15 cellular contexts compared by ENCODE assay signal in genomic region chr2:240464514-240465241, GRCh38. TPM values are rescaled to one million over a fixed set of nuclear protein-coding genes. Genes with fewer than 3 reads are reported as not detected.
DNase-seq lines count a peak whose midpoint lies in the region; ATAC-seq and TF ChIP-seq lines count a peak whose summit lies in the region.
"Had no signal": no experiment of that assay in that cellular context is flagged by ENCODE, and none has a peak within 500 bp of the region (broad histone marks: within the 10 kb centered on the region; RNA-seq: fewer than 3 reads in every experiment).

No MANE protein-coding gene starts in this region.

- no peaks in the 10 kb centered on the region; a peak in 1 of 4 replicates for H3K4me1 ChIP-seq in SK-N-SH (ENCODE audit: control insufficient read depth in 1 of 2, insufficient read depth in 2 of 2, low read depth in 1 of 2, low read length in 1 of 2)

- H3K4me3 Mint-ChIP-seq in activated CD4-positive, alpha-beta memory T cell treated with anti-CD3 and anti-CD28 coated beads, Interleukin-2, amount 10 ng/mL, durations not matched to agents 7 days and 5 days = no peak overlapping the region
- H3K4me3 Mint-ChIP-seq: brain; CD8-positive, alpha-beta memory T cell; stimulated activated naive B cell treated with anti-CD40 and anti-IgM and Interleukin-4, amounts not matched to agents 10 μg/mL and 1 μg/mL and 100 μg/mL, for 72 hours had no signal

- CTCF ChIA-PET in SK-N-SH (lab: Yijun Ruan, JAX) = interaction anchor here (1.2 kb wide), 1 partner anchor 404 kb away, joined by 4 read pairs; no protein-coding TSS in a partner anchor
- CTCF ChIA-PET in activated CD4-positive, alpha-beta memory T cell treated with anti-CD3 and anti-CD28 coated beads, Interleukin-2, amount 10 ng/mL, durations not matched to agents 7 days and 5 days (lab: Charles Lee) = no interaction called here

- H3K9me3 Mint-ChIP-seq in activated CD4-positive, alpha-beta memory T cell treated with anti-CD3 and anti-CD28 coated beads, Interleukin-2, amount 10 ng/mL, durations not matched to agents 7 days and 5 days = peaks cover 3% of the 10 kb centered on the region
- H3K9me3 Mint-ChIP-seq: CD8-positive, alpha-beta memory T cell; stimulated activated naive B cell treated with anti-CD40 and anti-IgM and Interleukin-4, amounts not matched to agents 10 μg/mL and 1 μg/mL and 100 μg/mL, for 72 hours had no signal

- peaks cover 0 to 34% of the 10 kb centered on the region in 2 experiments for H3K36me3 ChIP-seq in SK-N-SH (replicated peaks in 1 of 2; ENCODE audit: control insufficient read depth in 1 of 2, insufficient read depth in 2 of 2, low read length in 1 of 2)

- WGBS in SK-N-SH (ENCODE audit: low lambda C conversion rate) = over 99% methylated on average over 21 of the region's 43 CpGs

- no peaks in the 10 kb centered on the region for H3K79me2 ChIP-seq in SK-N-SH (ENCODE audit: insufficient read depth)

- TF ChIP-seq CTCF in SK-N-SH (IDR thresholded peaks at IDR 0.05) = no peak

- no peaks in the 10 kb centered on the region for H3K27me3 Mint-ChIP-seq in activated CD4-positive, alpha-beta memory T cell treated with anti-CD3 and anti-CD28 coated beads, Interleukin-2, amount 10 ng/mL, durations not matched to agents 7 days and 5 days
- H3K27me3 Mint-ChIP-seq: brain; stimulated activated naive B cell treated with anti-CD40 and anti-IgM and Interleukin-4, amounts not matched to agents 10 μg/mL and 1 μg/mL and 100 μg/mL, for 72 hours had no signal

- POLR2A ChIA-PET in SK-N-SH (lab: Yijun Ruan, JAX) = no interaction called here
- POLR2A ChIA-PET in activated CD4-positive, alpha-beta memory T cell treated with anti-CD3 and anti-CD28 coated beads, Interleukin-2, amount 10 ng/mL, durations not matched to agents 7 days and 5 days (lab: Charles Lee) = no interaction called here

- no peak overlapping the region for H3K27ac ChIP-seq in SK-N-SH (ENCODE audit: low read depth in 2 of 2, low read length in 1 of 2)
- H3K27ac ChIP-seq: 22Rv1 had no signal

- H2AFZ ChIP-seq in SK-N-SH (ENCODE audit: low read depth) = no peak overlapping the region

- no peaks in the 10 kb centered on the region for H3K4me1 Mint-ChIP-seq in activated CD4-positive, alpha-beta memory T cell treated with anti-CD3 and anti-CD28 coated beads, Interleukin-2, amount 10 ng/mL, durations not matched to agents 7 days and 5 days
- H3K4me1 Mint-ChIP-seq: CD8-positive, alpha-beta memory T cell had no signal

- no peaks in the 10 kb centered on the region for H4K20me1 ChIP-seq in SK-N-SH (ENCODE audit: insufficient read depth)

- H3K9ac ChIP-seq in SK-N-SH = no peak overlapping the region

- TF ChIP-seq RAD21 in SK-N-SH (IDR thresholded peaks at IDR 0.05; ENCODE audit: low read length) = no peak

- H3K27ac Mint-ChIP-seq in activated CD4-positive, alpha-beta memory T cell treated with anti-CD3 and anti-CD28 coated beads, Interleukin-2, amount 10 ng/mL, durations not matched to agents 7 days and 5 days = no peak overlapping the region
- H3K27ac Mint-ChIP-seq: stimulated activated naive B cell treated with anti-CD40 and anti-IgM and Interleukin-4, amounts not matched to agents 10 μg/mL and 1 μg/mL and 100 μg/mL, for 72 hours had no signal

- no peak overlapping the region for H3K4me3 ChIP-seq in SK-N-SH (ENCODE audit: low read depth in 2 of 2, low read length in 1 of 2)

- H3K9me3 ChIP-seq in SK-N-SH = no peaks in the 10 kb centered on the region

- no peaks in the 10 kb centered on the region for H3K36me3 Mint-ChIP-seq in activated CD4-positive, alpha-beta memory T cell treated with anti-CD3 and anti-CD28 coated beads, Interleukin-2, amount 10 ng/mL, durations not matched to agents 7 days and 5 days (ENCODE audit: low read depth)
- H3K36me3 Mint-ChIP-seq: CD8-positive, alpha-beta memory T cell had no signal

- ATAC-seq in SK-N-SH treated with all-trans-retinoic acid at 6 μM for 48 hours = no peak
- ATAC-seq: stimulated activated naive B cell treated with anti-CD40 and anti-IgM and Interleukin-4, amounts not matched to agents 10 μg/mL and 1 μg/mL and 100 μg/mL, for 72 hours had no signal

- no peaks in the 10 kb centered on the region for H3K9me2 ChIP-seq in SK-N-SH

- no peaks in the 10 kb centered on the region for H3F3A ChIP-seq in SK-N-SH (replicated peaks; ENCODE audit: insufficient read depth)

- no peaks in the 10 kb centered on the region for H3K27me3 ChIP-seq in SK-N-SH (ENCODE audit: insufficient read depth)

- H3K4me2 ChIP-seq in SK-N-SH = no peak overlapping the region

- DNase-seq in SK-N-SH = peak; percentile 8
- peak; percentile 13 for DNase-seq in activated CD4-positive, alpha-beta memory T cell treated with anti-CD3 and anti-CD28 coated beads, Interleukin-2, amount 10 ng/mL, durations not matched to agents 7 days and 5 days
- peak; percentile 47 for DNase-seq in islet precursor cell
- peak; percentile 7 for DNase-seq in retina
- no peak for DNase-seq in NCI-H446 (lab: John Stamatoyannopoulos, UW)
- no peak for DNase-seq in NAMALWA (ENCODE audit: low spot score)
- DNase-seq in UCSD-AML1 (lab: John Stamatoyannopoulos, UW; ENCODE audit: unreplicated experiment) = no peak
- DNase-seq: effector memory CD4-positive, alpha-beta T cell; MV-4-11; NCI-H2171 treated with DMSO at 0.1 percent for 48 hours had no signal

- no peak for TF ChIP-seq EP300 in SK-N-SH (IDR thresholded peaks at IDR 0.05; ENCODE audit: borderline replicate concordance in 1 of 2, low read depth in 1 of 2, low read length in 1 of 2)

TF ChIP-seq in SK-N-SH, 30 proteins besides CTCF, POLR2A, EP300 and RAD21 (continues in another document):
- TF ChIP-seq RCOR1 (IDR thresholded peaks at IDR 0.05; ENCODE audit: low read length) = no peak
- TF ChIP-seq PBX3 (IDR thresholded peaks at IDR 0.05) = no peak
- TF ChIP-seq ELF1 (IDR thresholded peaks at IDR 0.05) = no peak
- no peak for TF ChIP-seq SMC3 (IDR thresholded peaks at IDR 0.05; ENCODE audit: low read depth, low read length)
- TF ChIP-seq NFIC (IDR thresholded peaks at IDR 0.05; ENCODE audit: borderline replicate concordance) = no peak
- no peak for TF ChIP-seq USF2 (IDR thresholded peaks at IDR 0.05; ENCODE audit: borderline replicate concordance, low read depth, low read length)
- no peak for TF ChIP-seq FOXM1 (IDR thresholded peaks at IDR 0.05; ENCODE audit: low read depth)
- TF ChIP-seq TAF1 (IDR thresholded peaks at IDR 0.05; ENCODE audit: borderline replicate concordance, low read depth, low read length) = no peak
- no peak for TF ChIP-seq EZH2phosphoT487 (IDR thresholded peaks at IDR 0.05; ENCODE audit: borderline replicate concordance, low read depth)

TF ChIP-seq in SK-N-SH treated with all-trans-retinoic acid at 6 μM for 48 hours, 23 proteins besides CTCF, POLR2A, EP300 and RAD21 (continues in another document):
- TF ChIP-seq BACH2 (CRISPR knock-in tag; IDR thresholded peaks at IDR 0.05; ENCODE audit: borderline replicate concordance) (no peak), ZNF8 (CRISPR knock-in tag; IDR thresholded peaks at IDR 0.05) (no peak), ZFP3 (CRISPR knock-in tag; IDR thresholded peaks at IDR 0.05) (no peak), POU6F1 (CRISPR knock-in tag; IDR thresholded peaks at IDR 0.05; ENCODE audit: borderline replicate concordance, low read depth) (no peak), RARB (CRISPR knock-in tag; IDR thresholded peaks at IDR 0.05) (no peak), SNAI2 (CRISPR knock-in tag; IDR thresholded peaks at IDR 0.05) (no peak), TOX (CRISPR knock-in tag; IDR thresholded peaks at IDR 0.05; ENCODE audit: borderline replicate concordance) (no peak), ARNTL (CRISPR knock-in tag; IDR thresholded peaks at IDR 0.05; ENCODE audit: borderline replicate concordance, low read depth) (no peak), PPARA (CRISPR knock-in tag; IDR thresholded peaks at IDR 0.05; ENCODE audit: borderline replicate concordance) (no peak), ZNF70 (CRISPR knock-in tag; IDR thresholded peaks at IDR 0.05) (no peak), OSR1 (CRISPR knock-in tag; IDR thresholded peaks at IDR 0.05) (no peak), CSRNP3 (CRISPR knock-in tag; IDR thresholded peaks at IDR 0.05) (no peak)

RNA-seq across cellular contexts. Expression of gene GPC1, which starts 29.2 kb away (rescaled TPM):
- 49.0 and 65.5 TPM in 2 replicates for polyA plus RNA-seq in SK-N-SH (2012; rRNA removed)
- 25.9 and 50.4 TPM in 2 replicates for polyA plus RNA-seq in SK-N-SH (2012; cell fraction: cytosol; rRNA removed)
- polyA plus RNA-seq in SK-N-SH (2012; cell fraction: nucleus; rRNA removed) = 183 TPM in 2 replicates
- total RNA-seq in activated CD4-positive, alpha-beta memory T cell treated with anti-CD3 and anti-CD28 coated beads, Interleukin-2, amount 10 ng/mL, durations not matched to agents 7 days and 5 days = 1 to 10 TPM; 5.8 to 7.9 TPM

Comparison
In these comparisons a context has a peak if more than half of its experiments do, and no peak if none do; other contexts are left out.
1. DNase-seq: peak in SK-N-SH (single experiment), activated CD4-positive, alpha-beta memory T cell treated with anti-CD3 and anti-CD28 coated beads, Interleukin-2, amount 10 ng/mL, durations not matched to agents 7 days and 5 days (single experiment), islet precursor cell (single experiment) and retina (single experiment); none in NCI-H446 (0 of 2), NAMALWA (single experiment) and UCSD-AML1 (single experiment).